Comparison of ENCODE assay signal across 1 cellular context in the genomic region with DNA sequence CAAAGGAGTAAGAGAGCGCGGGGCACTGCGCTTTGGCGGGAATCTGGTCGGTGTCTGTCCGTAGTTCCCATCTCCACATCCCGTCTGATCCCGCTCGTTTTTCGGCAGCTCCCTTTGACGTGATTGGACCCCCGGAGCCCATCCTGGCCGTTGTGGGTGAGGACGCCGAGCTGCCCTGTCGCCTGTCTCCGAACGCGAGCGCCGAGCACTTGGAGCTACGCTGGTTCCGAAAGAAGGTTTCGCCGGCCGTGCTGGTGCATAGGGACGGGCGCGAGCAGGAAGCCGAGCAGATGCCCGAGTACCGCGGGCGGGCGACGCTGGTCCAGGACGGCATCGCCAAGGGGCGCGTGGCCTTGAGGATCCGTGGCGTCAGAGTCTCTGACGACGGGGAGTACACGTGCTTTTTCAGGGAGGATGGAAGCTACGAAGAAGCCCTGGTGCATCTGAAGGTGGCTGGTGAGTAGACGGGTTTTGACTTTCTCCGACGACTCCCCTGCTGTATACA.
TF ChIP-seq lines count a peak whose summit lies in the region.

No MANE protein-coding gene starts in this region.

TF ChIP-seq in HepG2, 621 proteins besides CTCF, POLR2A, EP300 and RAD21 (continued from another document and continues in another):
- TF ChIP-seq, protein P1, sequence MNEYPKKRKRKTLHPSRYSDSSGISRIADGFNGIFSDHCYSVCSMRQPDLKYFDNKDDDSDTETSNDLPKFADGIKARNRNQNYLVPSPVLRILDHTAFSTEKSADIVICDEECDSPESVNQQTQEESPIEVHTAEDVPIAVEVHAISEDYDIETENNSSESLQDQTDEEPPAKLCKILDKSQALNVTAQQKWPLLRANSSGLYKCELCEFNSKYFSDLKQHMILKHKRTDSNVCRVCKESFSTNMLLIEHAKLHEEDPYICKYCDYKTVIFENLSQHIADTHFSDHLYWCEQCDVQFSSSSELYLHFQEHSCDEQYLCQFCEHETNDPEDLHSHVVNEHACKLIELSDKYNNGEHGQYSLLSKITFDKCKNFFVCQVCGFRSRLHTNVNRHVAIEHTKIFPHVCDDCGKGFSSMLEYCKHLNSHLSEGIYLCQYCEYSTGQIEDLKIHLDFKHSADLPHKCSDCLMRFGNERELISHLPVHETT (CRISPR knock-in tag; conservative IDR thresholded peaks at IDR 0.05) = no peak
- TF ChIP-seq, protein P2, sequence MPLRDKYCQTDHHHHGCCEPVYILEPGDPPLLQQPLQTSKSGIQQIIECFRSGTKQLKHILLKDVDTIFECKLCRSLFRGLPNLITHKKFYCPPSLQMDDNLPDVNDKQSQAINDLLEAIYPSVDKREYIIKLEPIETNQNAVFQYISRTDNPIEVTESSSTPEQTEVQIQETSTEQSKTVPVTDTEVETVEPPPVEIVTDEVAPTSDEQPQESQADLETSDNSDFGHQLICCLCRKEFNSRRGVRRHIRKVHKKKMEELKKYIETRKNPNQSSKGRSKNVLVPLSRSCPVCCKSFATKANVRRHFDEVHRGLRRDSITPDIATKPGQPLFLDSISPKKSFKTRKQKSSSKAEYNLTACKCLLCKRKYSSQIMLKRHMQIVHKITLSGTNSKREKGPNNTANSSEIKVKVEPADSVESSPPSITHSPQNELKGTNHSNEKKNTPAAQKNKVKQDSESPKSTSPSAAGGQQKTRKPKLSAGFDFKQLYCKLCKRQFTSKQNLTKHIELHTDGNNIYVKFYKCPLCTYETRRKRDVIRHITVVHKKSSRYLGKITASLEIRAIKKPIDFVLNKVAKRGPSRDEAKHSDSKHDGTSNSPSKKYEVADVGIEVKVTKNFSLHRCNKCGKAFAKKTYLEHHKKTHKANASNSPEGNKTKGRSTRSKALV (CRISPR knock-in tag; IDR thresholded peaks at IDR 0.05) = 0 out of 2 replicates have a peak, but pooled peaks have one; percentile 18
- TF ChIP-seq, protein P3, sequence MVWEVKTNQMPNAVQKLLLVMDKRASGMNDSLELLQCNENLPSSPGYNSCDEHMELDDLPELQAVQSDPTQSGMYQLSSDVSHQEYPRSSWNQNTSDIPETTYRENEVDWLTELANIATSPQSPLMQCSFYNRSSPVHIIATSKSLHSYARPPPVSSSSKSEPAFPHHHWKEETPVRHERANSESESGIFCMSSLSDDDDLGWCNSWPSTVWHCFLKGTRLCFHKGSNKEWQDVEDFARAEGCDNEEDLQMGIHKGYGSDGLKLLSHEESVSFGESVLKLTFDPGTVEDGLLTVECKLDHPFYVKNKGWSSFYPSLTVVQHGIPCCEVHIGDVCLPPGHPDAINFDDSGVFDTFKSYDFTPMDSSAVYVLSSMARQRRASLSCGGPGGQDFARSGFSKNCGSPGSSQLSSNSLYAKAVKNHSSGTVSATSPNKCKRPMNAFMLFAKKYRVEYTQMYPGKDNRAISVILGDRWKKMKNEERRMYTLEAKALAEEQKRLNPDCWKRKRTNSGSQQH (CRISPR knock-in tag; IDR thresholded peaks at IDR 0.05; ENCODE audit: low read depth) = 0 out of 2 replicates have a peak, but pooled peaks have one; percentile 26
- no peak for TF ChIP-seq SUZ12 (IDR thresholded peaks at IDR 0.05; ENCODE audit: low read depth, low read length)
- no peak for TF ChIP-seq ZNF761 (CRISPR knock-in tag; conservative IDR thresholded peaks at IDR 0.05)
- TF ChIP-seq, protein P4, sequence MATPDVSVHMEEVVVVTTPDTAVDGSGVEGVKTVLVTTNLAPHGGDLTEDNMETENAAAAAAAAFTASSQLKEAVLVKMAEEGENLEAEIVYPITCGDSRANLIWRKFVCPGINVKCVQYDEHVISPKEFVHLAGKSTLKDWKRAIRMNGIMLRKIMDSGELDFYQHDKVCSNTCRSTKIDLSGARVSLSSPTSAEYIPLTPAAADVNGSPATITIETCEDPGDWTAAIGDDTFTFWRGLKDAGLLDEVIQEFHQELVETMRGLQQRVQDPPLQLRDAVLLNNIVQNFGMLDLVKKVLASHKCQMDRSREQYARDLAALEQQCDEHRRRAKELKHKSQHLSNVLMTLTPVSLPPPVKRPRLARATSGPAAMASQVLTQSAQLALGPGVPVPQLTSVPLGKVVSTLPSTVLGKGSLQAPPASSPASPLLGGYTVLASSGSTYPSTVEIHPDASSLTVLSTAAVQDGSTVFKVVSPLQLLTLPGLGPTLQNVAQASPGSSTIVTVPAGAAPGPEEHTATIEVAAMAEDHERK (CRISPR knock-in tag; IDR thresholded peaks at IDR 0.05; ENCODE audit: low read depth) = no peak
- no peak for TF ChIP-seq ZSCAN20 (CRISPR knock-in tag; IDR thresholded peaks at IDR 0.05; ENCODE audit: borderline replicate concordance)
- TF ChIP-seq SNRNP70 (IDR thresholded peaks at IDR 0.05; ENCODE audit: low read depth, low read length) = no peak
- TF ChIP-seq, protein P5, sequence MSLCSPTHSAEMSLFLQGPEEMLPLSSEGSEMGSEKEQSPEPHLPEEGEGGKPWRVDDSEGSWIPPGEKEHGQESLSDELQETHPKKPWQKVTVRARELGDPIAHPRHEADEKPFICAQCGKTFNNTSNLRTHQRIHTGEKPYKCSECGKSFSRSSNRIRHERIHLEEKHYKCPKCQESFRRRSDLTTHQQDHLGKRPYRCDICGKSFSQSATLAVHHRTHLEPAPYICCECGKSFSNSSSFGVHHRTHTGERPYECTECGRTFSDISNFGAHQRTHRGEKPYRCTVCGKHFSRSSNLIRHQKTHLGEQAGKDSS (CRISPR knock-in tag; IDR thresholded peaks at IDR 0.05; ENCODE audit: borderline replicate concordance, low read depth) = no peak
- TF ChIP-seq KDM5B (CRISPR knock-in tag; IDR thresholded peaks at IDR 0.05; ENCODE audit: borderline replicate concordance) = no peak; the same call in 1 of the 2 replicates
- TF ChIP-seq, protein P6, sequence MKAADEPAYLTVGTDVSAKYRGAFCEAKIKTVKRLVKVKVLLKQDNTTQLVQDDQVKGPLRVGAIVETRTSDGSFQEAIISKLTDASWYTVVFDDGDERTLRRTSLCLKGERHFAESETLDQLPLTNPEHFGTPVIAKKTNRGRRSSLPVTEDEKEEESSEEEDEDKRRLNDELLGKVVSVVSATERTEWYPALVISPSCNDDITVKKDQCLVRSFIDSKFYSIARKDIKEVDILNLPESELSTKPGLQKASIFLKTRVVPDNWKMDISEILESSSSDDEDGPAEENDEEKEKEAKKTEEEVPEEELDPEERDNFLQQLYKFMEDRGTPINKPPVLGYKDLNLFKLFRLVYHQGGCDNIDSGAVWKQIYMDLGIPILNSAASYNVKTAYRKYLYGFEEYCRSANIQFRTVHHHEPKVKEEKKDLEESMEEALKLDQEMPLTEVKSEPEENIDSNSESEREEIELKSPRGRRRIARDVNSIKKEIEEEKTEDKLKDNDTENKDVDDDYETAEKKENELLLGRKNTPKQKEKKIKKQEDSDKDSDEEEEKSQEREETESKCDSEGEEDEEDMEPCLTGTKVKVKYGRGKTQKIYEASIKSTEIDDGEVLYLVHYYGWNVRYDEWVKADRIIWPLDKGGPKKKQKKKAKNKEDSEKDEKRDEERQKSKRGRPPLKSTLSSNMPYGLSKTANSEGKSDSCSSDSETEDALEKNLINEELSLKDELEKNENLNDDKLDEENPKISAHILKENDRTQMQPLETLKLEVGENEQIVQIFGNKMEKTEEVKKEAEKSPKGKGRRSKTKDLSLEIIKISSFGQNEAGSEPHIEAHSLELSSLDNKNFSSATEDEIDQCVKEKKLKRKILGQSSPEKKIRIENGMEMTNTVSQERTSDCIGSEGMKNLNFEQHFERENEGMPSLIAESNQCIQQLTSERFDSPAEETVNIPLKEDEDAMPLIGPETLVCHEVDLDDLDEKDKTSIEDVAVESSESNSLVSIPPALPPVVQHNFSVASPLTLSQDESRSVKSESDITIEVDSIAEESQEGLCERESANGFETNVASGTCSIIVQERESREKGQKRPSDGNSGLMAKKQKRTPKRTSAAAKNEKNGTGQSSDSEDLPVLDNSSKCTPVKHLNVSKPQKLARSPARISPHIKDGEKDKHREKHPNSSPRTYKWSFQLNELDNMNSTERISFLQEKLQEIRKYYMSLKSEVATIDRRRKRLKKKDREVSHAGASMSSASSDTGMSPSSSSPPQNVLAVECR (CRISPR knock-in tag; IDR thresholded peaks at IDR 0.05; ENCODE audit: borderline replicate concordance) = no peak
- TF ChIP-seq IRF2 (CRISPR knock-in tag; IDR thresholded peaks at IDR 0.05) = no peak
- TF ChIP-seq, protein P7, sequence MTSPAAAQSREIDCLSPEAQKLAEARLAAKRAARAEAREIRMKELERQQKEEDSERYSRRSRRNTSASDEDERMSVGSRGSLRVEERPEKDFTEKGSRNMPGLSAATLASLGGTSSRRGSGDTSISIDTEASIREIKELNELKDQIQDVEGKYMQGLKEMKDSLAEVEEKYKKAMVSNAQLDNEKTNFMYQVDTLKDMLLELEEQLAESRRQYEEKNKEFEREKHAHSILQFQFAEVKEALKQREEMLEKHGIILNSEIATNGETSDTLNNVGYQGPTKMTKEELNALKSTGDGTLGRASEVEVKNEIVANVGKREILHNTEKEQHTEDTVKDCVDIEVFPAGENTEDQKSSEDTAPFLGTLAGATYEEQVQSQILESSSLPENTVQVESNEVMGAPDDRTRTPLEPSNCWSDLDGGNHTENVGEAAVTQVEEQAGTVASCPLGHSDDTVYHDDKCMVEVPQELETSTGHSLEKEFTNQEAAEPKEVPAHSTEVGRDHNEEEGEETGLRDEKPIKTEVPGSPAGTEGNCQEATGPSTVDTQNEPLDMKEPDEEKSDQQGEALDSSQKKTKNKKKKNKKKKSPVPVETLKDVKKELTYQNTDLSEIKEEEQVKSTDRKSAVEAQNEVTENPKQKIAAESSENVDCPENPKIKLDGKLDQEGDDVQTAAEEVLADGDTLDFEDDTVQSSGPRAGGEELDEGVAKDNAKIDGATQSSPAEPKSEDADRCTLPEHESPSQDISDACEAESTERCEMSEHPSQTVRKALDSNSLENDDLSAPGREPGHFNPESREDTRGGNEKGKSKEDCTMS (CRISPR knock-in tag; conservative IDR thresholded peaks at IDR 0.05) = no peak
- no peak for TF ChIP-seq MIER2 (CRISPR knock-in tag; IDR thresholded peaks at IDR 0.05)
- no peak for TF ChIP-seq MBD4 (IDR thresholded peaks at IDR 0.05; ENCODE audit: borderline replicate concordance, low read length)
- TF ChIP-seq ARID2 (CRISPR knock-in tag; IDR thresholded peaks at IDR 0.05; ENCODE audit: borderline replicate concordance) = no peak
- peak; percentile 62; the same call in 1 of the 2 replicates for TF ChIP-seq EZH2 (conservative IDR thresholded peaks at IDR 0.05; ENCODE audit: low read depth, low read length)
- TF ChIP-seq, protein P8, sequence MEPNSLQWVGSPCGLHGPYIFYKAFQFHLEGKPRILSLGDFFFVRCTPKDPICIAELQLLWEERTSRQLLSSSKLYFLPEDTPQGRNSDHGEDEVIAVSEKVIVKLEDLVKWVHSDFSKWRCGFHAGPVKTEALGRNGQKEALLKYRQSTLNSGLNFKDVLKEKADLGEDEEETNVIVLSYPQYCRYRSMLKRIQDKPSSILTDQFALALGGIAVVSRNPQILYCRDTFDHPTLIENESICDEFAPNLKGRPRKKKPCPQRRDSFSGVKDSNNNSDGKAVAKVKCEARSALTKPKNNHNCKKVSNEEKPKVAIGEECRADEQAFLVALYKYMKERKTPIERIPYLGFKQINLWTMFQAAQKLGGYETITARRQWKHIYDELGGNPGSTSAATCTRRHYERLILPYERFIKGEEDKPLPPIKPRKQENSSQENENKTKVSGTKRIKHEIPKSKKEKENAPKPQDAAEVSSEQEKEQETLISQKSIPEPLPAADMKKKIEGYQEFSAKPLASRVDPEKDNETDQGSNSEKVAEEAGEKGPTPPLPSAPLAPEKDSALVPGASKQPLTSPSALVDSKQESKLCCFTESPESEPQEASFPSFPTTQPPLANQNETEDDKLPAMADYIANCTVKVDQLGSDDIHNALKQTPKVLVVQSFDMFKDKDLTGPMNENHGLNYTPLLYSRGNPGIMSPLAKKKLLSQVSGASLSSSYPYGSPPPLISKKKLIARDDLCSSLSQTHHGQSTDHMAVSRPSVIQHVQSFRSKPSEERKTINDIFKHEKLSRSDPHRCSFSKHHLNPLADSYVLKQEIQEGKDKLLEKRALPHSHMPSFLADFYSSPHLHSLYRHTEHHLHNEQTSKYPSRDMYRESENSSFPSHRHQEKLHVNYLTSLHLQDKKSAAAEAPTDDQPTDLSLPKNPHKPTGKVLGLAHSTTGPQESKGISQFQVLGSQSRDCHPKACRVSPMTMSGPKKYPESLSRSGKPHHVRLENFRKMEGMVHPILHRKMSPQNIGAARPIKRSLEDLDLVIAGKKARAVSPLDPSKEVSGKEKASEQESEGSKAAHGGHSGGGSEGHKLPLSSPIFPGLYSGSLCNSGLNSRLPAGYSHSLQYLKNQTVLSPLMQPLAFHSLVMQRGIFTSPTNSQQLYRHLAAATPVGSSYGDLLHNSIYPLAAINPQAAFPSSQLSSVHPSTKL (CRISPR knock-in tag; IDR thresholded peaks at IDR 0.05) = no peak
- TF ChIP-seq RELA (CRISPR knock-in tag; IDR thresholded peaks at IDR 0.05) = no peak
- TF ChIP-seq GATAD2A (CRISPR knock-in tag; IDR thresholded peaks at IDR 0.05) = 0 out of 2 replicates have a peak, but pooled peaks have one; percentile 5
- TF ChIP-seq GTF3A (CRISPR knock-in tag; conservative IDR thresholded peaks at IDR 0.05) = no peak
- TF ChIP-seq ESRRA (CRISPR knock-in tag; IDR thresholded peaks at IDR 0.05; ENCODE audit: low read depth) = no peak
- no peak for TF ChIP-seq RORA (CRISPR knock-in tag; IDR thresholded peaks at IDR 0.05)
- TF ChIP-seq, protein P9, sequence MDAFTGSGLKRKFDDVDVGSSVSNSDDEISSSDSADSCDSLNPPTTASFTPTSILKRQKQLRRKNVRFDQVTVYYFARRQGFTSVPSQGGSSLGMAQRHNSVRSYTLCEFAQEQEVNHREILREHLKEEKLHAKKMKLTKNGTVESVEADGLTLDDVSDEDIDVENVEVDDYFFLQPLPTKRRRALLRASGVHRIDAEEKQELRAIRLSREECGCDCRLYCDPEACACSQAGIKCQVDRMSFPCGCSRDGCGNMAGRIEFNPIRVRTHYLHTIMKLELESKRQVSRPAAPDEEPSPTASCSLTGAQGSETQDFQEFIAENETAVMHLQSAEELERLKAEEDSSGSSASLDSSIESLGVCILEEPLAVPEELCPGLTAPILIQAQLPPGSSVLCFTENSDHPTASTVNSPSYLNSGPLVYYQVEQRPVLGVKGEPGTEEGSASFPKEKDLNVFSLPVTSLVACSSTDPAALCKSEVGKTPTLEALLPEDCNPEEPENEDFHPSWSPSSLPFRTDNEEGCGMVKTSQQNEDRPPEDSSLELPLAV (CRISPR knock-in tag; conservative IDR thresholded peaks at IDR 0.05; ENCODE audit: low read depth) = no peak
- TF ChIP-seq KDM1A (CRISPR knock-in tag; IDR thresholded peaks at IDR 0.05) = no peak
- TF ChIP-seq ASH2L (IDR thresholded peaks at IDR 0.05; ENCODE audit: insufficient read length, low read depth, low read length) = peak; percentile 11
- no peak for TF ChIP-seq ZNF10 (CRISPR knock-in tag; IDR thresholded peaks at IDR 0.05; ENCODE audit: borderline replicate concordance, low read depth)
- peak; percentile 53; the same call in 1 of the 2 replicates for TF ChIP-seq ZNF768 (CRISPR knock-in tag; IDR thresholded peaks at IDR 0.05)
- TF ChIP-seq NCOR1 (IDR thresholded peaks at IDR 0.05; ENCODE audit: borderline replicate concordance, low read length) = no peak
- TF ChIP-seq, protein P10, sequence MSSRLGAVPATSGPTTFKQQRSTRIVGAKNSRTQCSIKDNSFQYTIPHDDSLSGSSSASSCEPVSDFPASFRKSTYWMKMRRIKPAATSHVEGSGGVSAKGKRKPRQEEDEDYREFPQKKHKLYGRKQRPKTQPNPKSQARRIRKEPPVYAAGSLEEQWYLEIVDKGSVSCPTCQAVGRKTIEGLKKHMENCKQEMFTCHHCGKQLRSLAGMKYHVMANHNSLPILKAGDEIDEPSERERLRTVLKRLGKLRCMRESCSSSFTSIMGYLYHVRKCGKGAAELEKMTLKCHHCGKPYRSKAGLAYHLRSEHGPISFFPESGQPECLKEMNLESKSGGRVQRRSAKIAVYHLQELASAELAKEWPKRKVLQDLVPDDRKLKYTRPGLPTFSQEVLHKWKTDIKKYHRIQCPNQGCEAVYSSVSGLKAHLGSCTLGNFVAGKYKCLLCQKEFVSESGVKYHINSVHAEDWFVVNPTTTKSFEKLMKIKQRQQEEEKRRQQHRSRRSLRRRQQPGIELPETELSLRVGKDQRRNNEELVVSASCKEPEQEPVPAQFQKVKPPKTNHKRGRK (CRISPR knock-in tag; IDR thresholded peaks at IDR 0.05) = 0 out of 2 replicates have a peak, but pooled peaks have one; percentile 61
- TF ChIP-seq HDAC1 (CRISPR knock-in tag; IDR thresholded peaks at IDR 0.05) = no peak
- no peak for TF ChIP-seq U2AF2 (IDR thresholded peaks at IDR 0.05; ENCODE audit: low read depth, low read length)
- TF ChIP-seq FOXK2 (IDR thresholded peaks at IDR 0.05) = no peak
